In genomic region chr3:176953106-176954080, GRCh38 we compare ENCODE assay signal across 11 cellular contexts.
A peak's percentile ranks its signal among the peaks of the same experiment; 100 is the strongest.
DNase-seq lines count a peak whose midpoint lies in the region; ATAC-seq and TF ChIP-seq lines count a peak whose summit lies in the region.
"Had no signal": no experiment of that assay in that cellular context is flagged by ENCODE, and none has a peak within 500 bp of the region (broad histone marks: within the 10 kb centered on the region; RNA-seq: fewer than 3 reads in every experiment).

No MANE protein-coding gene starts in this region.

- TF ChIP-seq POLR2A in adrenal gland (IDR thresholded peaks at IDR 0.05): no peak

- peaks cover 0 to 2% of the 10 kb centered on the region in 2 donors for H3K4me1 ChIP-seq in adrenal gland (replicated peaks in 1 of 2)

- TF ChIP-seq CTCF in adrenal gland (IDR thresholded peaks at IDR 0.05): no peak

- no peak overlapping the region for H3K4me3 ChIP-seq in adrenal gland

- in situ Hi-C loops in ACHN (cut with HindIII; ENCODE audit: low pct_ligation_motif_present, low pct_unique_long_range_greater_than_20kb, low sequenced_read_pairs): no loop called here

- H3K9me3 ChIP-seq in adrenal gland (replicated peaks in 1 of 3): no peaks in the 10 kb centered on the region

- H3K27me3 ChIP-seq in adrenal gland: no peaks in the 10 kb centered on the region

- no peaks in the 10 kb centered on the region for H3K36me3 ChIP-seq in adrenal gland (replicated peaks in 1 of 2)

- intact Hi-C loops in adrenal gland (cut with DNase I): no loop called here
- intact Hi-C loops in left ventricle myocardium superior (cut with micrococcal nuclease): no loop called here

- DNase-seq in HCEC 1CT (peak; percentile 15), adrenal gland (peak; percentile 17 to 75 (median 56)), left ventricle myocardium superior (peak; percentile 82), smooth muscle cell of the brain vasculature (ENCODE audit: low read depth, low spot score) (peak; percentile 10), Ammon's horn (ENCODE audit: low spot score) (no peak), 8988T (no peak), ACHN (no peak)
- no peak for DNase-seq in NK-92 treated with Interleukin-12 subunit alpha and Interleukin-12 subunit beta, amount 100 ng/mL, for 24 hours (lab: John Stamatoyannopoulos, UW)
- DNase-seq: activated T-cell treated with anti-CD3 and anti-CD28 coated beads for 4 hours, DMS79 treated with DMSO at 0.1 percent for 48 hours, NCI-H748 treated with DMSO at 0.1 percent for 48 hours had no signal

- WGBS in adrenal gland, 4 donors: 49 to 60% (median 56%) methylated on average over 7 of the region's 7 CpGs

- H3K27ac ChIP-seq in adrenal gland: no peak overlapping the region

- ATAC-seq in left ventricle myocardium superior: peak; percentile 96

Comparison
In these comparisons a context has a peak if more than half of its experiments do, and no peak if none do; other contexts are left out.
1. DNase-seq: peak in HCEC 1CT (single experiment), adrenal gland (7 of 7), left ventricle myocardium superior (single experiment) and smooth muscle cell of the brain vasculature (single experiment); none in NK-92 treated with Interleukin-12 subunit alpha and Interleukin-12 subunit beta, amount 100 ng/mL, for 24 hours (single experiment), Ammon's horn (single experiment), 8988T (single experiment) and ACHN (single experiment).